In genomic region chr1:223276029-223276428, GRCh38 we compare ENCODE assay signal across 29 cellular contexts.
"Had no signal": no experiment of that assay in that cellular context is flagged by ENCODE, and none has a peak within 500 bp of the region (broad histone marks: within the 10 kb centered on the region; RNA-seq: fewer than 3 reads in every experiment).

No MANE protein-coding gene starts in this region.

- H3K4me1 ChIP-seq: adrenal gland, esophagus squamous epithelium, heart right ventricle, prostate gland, suprapubic skin, tibial artery had no signal

- ATAC-seq: activated CD8-positive, alpha-beta memory T cell treated with anti-CD3 and anti-CD28 coated beads, Interleukin-2, amount 10 ng/mL, durations not matched to agents 7 days and 5 days; body of pancreas; heart right ventricle; pancreas; sciatic nerve; stimulated activated effector memory CD8-positive, alpha-beta T cell treated with anti-CD3 and anti-CD28 coated beads, Interleukin-12 subunit alpha, Interleukin-12 subunit beta, amount 100 ng/mL, for 72 hours had no signal

- H3K4me3 ChIP-seq: adrenal gland, body of pancreas, esophagus squamous epithelium, heart right ventricle, pancreas, prostate gland, stomach, suprapubic skin, tibial artery had no signal

- H3K36me3 ChIP-seq: adrenal gland, esophagus squamous epithelium, heart right ventricle, pancreas, prostate gland, stomach, suprapubic skin, tibial artery had no signal

- H3K9me3 Mint-ChIP-seq: activated CD4-positive, alpha-beta memory T cell treated with anti-CD3 and anti-CD28 coated beads, Interleukin-2, amount 10 ng/mL, durations not matched to agents 7 days and 5 days; activated CD4-positive, alpha-beta T cell treated with anti-CD3 and anti-CD28 coated beads, Interleukin-2, amount 10 ng/mL, durations not matched to agents 24 days and 14 days; activated naive CD4-positive, alpha-beta T cell treated with anti-CD3 and anti-CD28 coated beads, Interleukin-2, amount 50 U/mL, for 24 hours had no signal

- H3K36me3 Mint-ChIP-seq: activated CD8-positive, alpha-beta memory T cell treated with anti-CD3 and anti-CD28 coated beads, Interleukin-2, amount 10 ng/mL, durations not matched to agents 7 days and 5 days; activated naive CD4-positive, alpha-beta T cell treated with anti-CD3 and anti-CD28 coated beads, Interleukin-2, amount 50 U/mL, for 24 hours; mesothelial cell of epicardium; naive B cell; stimulated activated effector memory CD8-positive, alpha-beta T cell treated with anti-CD3 and anti-CD28 coated beads, Interleukin-12 subunit alpha, Interleukin-12 subunit beta, amount 100 ng/mL, for 72 hours had no signal

- H3K27ac Mint-ChIP-seq: activated CD4-positive, alpha-beta memory T cell treated with anti-CD3 and anti-CD28 coated beads, Interleukin-2, amount 10 ng/mL, durations not matched to agents 7 days and 5 days; activated CD4-positive, alpha-beta T cell treated with anti-CD3 and anti-CD28 coated beads, Interleukin-2, amount 10 ng/mL, durations not matched to agents 24 days and 14 days; activated CD8-positive, alpha-beta memory T cell treated with anti-CD3 and anti-CD28 coated beads, Interleukin-2, amount 10 ng/mL, durations not matched to agents 7 days and 5 days; activated naive CD4-positive, alpha-beta T cell treated with anti-CD3 and anti-CD28 coated beads, Interleukin-2, amount 50 U/mL, for 24 hours; mesothelial cell of epicardium; naive B cell; nephron progenitor cell; stimulated activated effector memory CD8-positive, alpha-beta T cell treated with anti-CD3 and anti-CD28 coated beads, Interleukin-12 subunit alpha, Interleukin-12 subunit beta, amount 100 ng/mL, for 72 hours had no signal

- H3K9me3 ChIP-seq: adrenal gland, body of pancreas, esophagus squamous epithelium, heart right ventricle, pancreas, prostate gland, stomach, suprapubic skin, tibial artery had no signal

- H3K27ac ChIP-seq: adrenal gland, body of pancreas, epithelial cell of prostate, esophagus squamous epithelium, heart right ventricle, pancreas, prostate gland, stomach, suprapubic skin, tibial artery had no signal

- DNase-seq: activated CD4-positive, alpha-beta memory T cell treated with anti-CD3 and anti-CD28 coated beads, Interleukin-2, amount 10 ng/mL, durations not matched to agents 7 days and 5 days; activated CD4-positive, alpha-beta T cell treated with anti-CD3 and anti-CD28 coated beads, Interleukin-2, amount 10 ng/mL, durations not matched to agents 24 days and 14 days; activated CD4-positive, CD25-positive, alpha-beta regulatory T cell; activated CD8-positive, alpha-beta memory T cell treated with anti-CD3 and anti-CD28 coated beads, Interleukin-2, amount 10 ng/mL, durations not matched to agents 7 days and 5 days; activated effector memory CD4-positive, alpha-beta T cell treated with anti-CD3 and anti-CD28 coated beads, Interleukin-2, amount 50 U/mL, for 16 hours; adrenal gland; aorta; body of pancreas; dermis blood vessel endothelial cell; effector CD4-positive, alpha-beta T cell; esophagus squamous epithelium; foreskin melanocyte; heart right ventricle; naive B cell; nephron progenitor cell; pancreas; retina; small intestine; stimulated activated CD4-positive, alpha-beta T cell treated with anti-CD3 and anti-CD28 coated beads, Interleukin-4, amount 100 ng/mL, for 24 hours; stomach; T-helper 1 cell; tibial artery had no signal

- H3K27me3 ChIP-seq: adrenal gland, body of pancreas, esophagus squamous epithelium, pancreas, stomach, suprapubic skin, tibial artery had no signal
